ENCODE assay signal across 25 cellular contexts in the genomic region with DNA sequence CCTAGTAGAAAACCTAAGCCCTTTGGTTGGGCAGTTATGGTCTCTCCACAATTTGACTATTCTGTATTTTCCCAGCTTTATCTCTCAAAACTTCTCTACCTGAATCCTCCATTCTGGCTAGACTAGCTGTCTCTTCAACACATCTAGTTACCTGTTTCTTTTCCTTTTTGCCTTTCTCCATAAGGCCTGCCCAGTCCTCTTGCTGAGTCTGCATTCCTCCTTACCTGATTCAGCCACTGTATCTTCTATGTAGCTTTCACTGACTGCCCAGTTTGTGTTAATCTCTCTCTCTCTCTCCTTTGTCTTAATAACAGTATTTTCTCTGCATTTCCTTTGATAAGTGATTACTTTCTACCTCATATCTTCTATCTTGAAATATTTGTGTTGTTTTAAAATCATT. TPM values are rescaled to one million over a fixed set of nuclear protein-coding genes. Genes with fewer than 3 reads are reported as not detected.
DNase-seq lines count a peak whose midpoint lies in the region; ATAC-seq, FAIRE-seq and TF ChIP-seq lines count a peak whose summit lies in the region.
"Had no signal": no experiment of that assay in that cellular context is flagged by ENCODE, and none has a peak within 500 bp of the region (broad histone marks: within the 10 kb centered on the region; RNA-seq: fewer than 3 reads in every experiment).

No MANE protein-coding gene starts in this region.

- H3K27ac Mint-ChIP-seq in CD4-positive, alpha-beta T cell: peak overlapping the region; percentile 93
- H3K27ac Mint-ChIP-seq in effector memory CD8-positive, alpha-beta T cell: peak overlapping the region; percentile 15 to 73
- H3K27ac Mint-ChIP-seq: nephron had no signal

- POLR2A ChIA-PET in A549 (lab: Yijun Ruan, JAX): no interaction called here
- POLR2A ChIA-PET in CD4-positive, alpha-beta T cell (lab: Charles Lee): interaction anchor here (9.3 kb wide), 1 partner anchor 14 kb away, joined by 157 read pairs; a partner anchor contains a TSS

- no peak for TF ChIP-seq POLR2A in A549 (IDR thresholded peaks at IDR 0.05; ENCODE audit: low read length)
- no peak for TF ChIP-seq POLR2A in erythroblast (IDR thresholded peaks at IDR 0.05; ENCODE audit: low read length)

- no peak for TF ChIP-seq EP300 in A549 (IDR thresholded peaks at IDR 0.05)

- H3K4me3 ChIP-seq in A549: no peak overlapping the region
- H3K4me3 ChIP-seq in SU-DHL-6 (ENCODE audit: insufficient read depth, low read length, poor library complexity, severe bottlenecking): no peak overlapping the region
- H3K4me3 ChIP-seq: GM12878, MG63, SJSA1, upper lobe of right lung had no signal

- H3K27ac ChIP-seq in A549 (no peak overlapping the region), SU-DHL-6 (ENCODE audit: low read depth, low read length) (peak overlapping the region; percentile 31)
- H3K27ac ChIP-seq in CD4-positive, alpha-beta T cell (ENCODE audit: low read depth, low read length): no peak overlapping the region
- H3K27ac ChIP-seq: epithelial cell of prostate, SJSA1, upper lobe of right lung had no signal

- H3F3A ChIP-seq in SU-DHL-6 (ENCODE audit: insufficient read depth): peaks cover 33% of the 10 kb centered on the region

- TF ChIP-seq CTCF in A549 (IDR thresholded peaks at IDR 0.05): no peak
- no peak for TF ChIP-seq CTCF in CD4-positive, alpha-beta T cell (IDR thresholded peaks at IDR 0.05)
- TF ChIP-seq CTCF in SU-DHL-6 (IDR thresholded peaks at IDR 0.05; ENCODE audit: insufficient read depth, low read length, poor library complexity, severe bottlenecking): no peak

- peaks cover 26% of the 10 kb centered on the region for H3K4me1 Mint-ChIP-seq in CD4-positive, alpha-beta T cell (ENCODE audit: low read depth)
- H3K4me1 Mint-ChIP-seq in effector memory CD8-positive, alpha-beta T cell (ENCODE audit: low read depth in 2 of 2): peaks cover 10 to 16% of the 10 kb centered on the region in 2 donors
- H3K4me1 Mint-ChIP-seq: nephron had no signal

- no peak for DNase-seq in A549 (ENCODE audit: low read depth in 1 of 2, low spot score in 1 of 2)
- no peak for DNase-seq in CD4-positive, alpha-beta T cell
- no peak for DNase-seq in effector memory CD8-positive, alpha-beta T cell
- no peak for DNase-seq in erythroblast (lab: John Stamatoyannopoulos, UW)
- DNase-seq in Right ventricle myocardium superior: no peak
- DNase-seq in Ammon's horn (ENCODE audit: low spot score): no peak
- no peak for DNase-seq in AML-193 (lab: John Stamatoyannopoulos, UW)
- DNase-seq: activated T-cell treated with anti-CD3 and anti-CD28 coated beads, Interleukin-2, amount 50 U/mL, for 4 hours; dermis blood vessel endothelial cell; DMS 273 treated with DMSO at 0.1 percent for 48 hours; foreskin melanocyte; H7; kidney glomerular epithelial cell; MG63; NCI-H1436 treated with DMSO at 0.1 percent for 48 hours; NCI-H748 treated with DMSO at 0.1 percent for 48 hours; T1000; upper lobe of right lung had no signal

- peak overlapping the region; percentile 35 for H3K4me3 Mint-ChIP-seq in CD4-positive, alpha-beta T cell
- no peak overlapping the region for H3K4me3 Mint-ChIP-seq in effector memory CD8-positive, alpha-beta T cell
- H3K4me3 Mint-ChIP-seq: activated T-cell treated with anti-CD3 and anti-CD28 coated beads, Interleukin-2, amount 50 U/mL, for 4 hours; nephron had no signal

- no peaks in the 10 kb centered on the region for H3K27me3 ChIP-seq in CD4-positive, alpha-beta T cell (ENCODE audit: control insufficient read depth, insufficient read depth, low read length)
- H3K27me3 ChIP-seq in SU-DHL-6 (ENCODE audit: low read length): no peaks in the 10 kb centered on the region
- H3K27me3 ChIP-seq: MG63, SJSA1, upper lobe of right lung had no signal

- no peaks in the 10 kb centered on the region for H3K9me3 Mint-ChIP-seq in CD4-positive, alpha-beta T cell
- no peaks in the 10 kb centered on the region for H3K9me3 Mint-ChIP-seq in effector memory CD8-positive, alpha-beta T cell
- H3K9me3 Mint-ChIP-seq: activated T-cell treated with anti-CD3 and anti-CD28 coated beads, Interleukin-2, amount 50 U/mL, for 4 hours; nephron had no signal

- no peak overlapping the region for H2AFZ ChIP-seq in SU-DHL-6 (ENCODE audit: low read depth, low read length, severe bottlenecking)

- peaks cover 48% of the 10 kb centered on the region for H3K36me3 Mint-ChIP-seq in CD4-positive, alpha-beta T cell (ENCODE audit: low read depth)
- H3K36me3 Mint-ChIP-seq in effector memory CD8-positive, alpha-beta T cell (ENCODE audit: insufficient read depth): peaks cover 25% of the 10 kb centered on the region

- H3K4me1 ChIP-seq in A549: peaks cover 12% of the 10 kb centered on the region
- H3K4me1 ChIP-seq: upper lobe of right lung had no signal

- no peak for FAIRE-seq in A549 (lab: Jason Lieb, UNC)
- FAIRE-seq: bronchial epithelial cell, GM12878 had no signal

- H3K27me3 Mint-ChIP-seq in CD4-positive, alpha-beta T cell: no peaks in the 10 kb centered on the region
- no peaks in the 10 kb centered on the region for H3K27me3 Mint-ChIP-seq in effector memory CD8-positive, alpha-beta T cell

- no peaks in the 10 kb centered on the region for H3K9me2 ChIP-seq in SU-DHL-6 (replicated peaks; ENCODE audit: insufficient read depth, low read length)

- CTCF ChIA-PET in A549 (lab: Yijun Ruan, JAX): interaction anchor here (0.6 to 1.8 kb wide), 3 partner anchors 11 to 474 kb away, joined by 3 to 4 read pairs (median 3); no protein-coding TSS in a partner anchor
- CTCF ChIA-PET in CD4-positive, alpha-beta T cell (lab: Charles Lee): no interaction called here

- no peak overlapping the region for H3K9ac ChIP-seq in SU-DHL-6 (ENCODE audit: low read length)

- peaks cover 19% of the 10 kb centered on the region for H3K79me2 ChIP-seq in SU-DHL-6 (ENCODE audit: insufficient read depth, low read length)

- TF ChIP-seq RAD21 in A549 (conservative IDR thresholded peaks at IDR 0.05 in 1 of 2, IDR thresholded peaks at IDR 0.05 in 1 of 2): no peak

- H3K4me2 ChIP-seq in A549 (no peak overlapping the region), SU-DHL-6 (ENCODE audit: low read depth, low read length, poor library complexity, severe bottlenecking) (no peak overlapping the region)

- H3K9me3 ChIP-seq in A549 (no peaks in the 10 kb centered on the region), SU-DHL-6 (ENCODE audit: insufficient read depth, low read length) (no peaks in the 10 kb centered on the region)
- no peaks in the 10 kb centered on the region for H3K9me3 ChIP-seq in CD4-positive, alpha-beta T cell (ENCODE audit: control insufficient read depth, low read length)
- H3K9me3 ChIP-seq: MG63, SJSA1, upper lobe of right lung had no signal

- intact Hi-C loops in CD4-positive, alpha-beta T cell (cut with DNase I, micrococcal nuclease): loop anchor here in 1 of 2 experiments (10.0 kb wide), 1 partner anchor 59 kb away; no protein-coding TSS in a partner anchor
- intact Hi-C loops in Right ventricle myocardium superior (cut with DNase I): no loop called here

- H3K36me3 ChIP-seq in SU-DHL-6 (ENCODE audit: low read length): peaks cover 7% of the 10 kb centered on the region; the same call in 1 of the 2 replicates

- no peak for ATAC-seq in A549
- ATAC-seq in CD4-positive, alpha-beta T cell (ENCODE audit: poor library complexity): no peak
- no peak for ATAC-seq in effector memory CD8-positive, alpha-beta T cell (replicated peaks)
- ATAC-seq in Right ventricle myocardium superior (ENCODE audit: poor library complexity): no peak
- ATAC-seq: activated T-cell treated with anti-CD3 and anti-CD28 coated beads, Interleukin-2, amount 50 U/mL, for 4 hours; GM12878; PC-3; upper lobe of right lung had no signal

- H4K20me1 ChIP-seq in SU-DHL-6 (ENCODE audit: low read depth, low read length): no peaks in the 10 kb centered on the region

TF ChIP-seq in A549, 52 proteins besides CTCF, POLR2A, EP300 and RAD21:
- TF ChIP-seq MYC (IDR thresholded peaks at IDR 0.05; ENCODE audit: borderline replicate concordance, low read length): no peak
- peak; percentile 43 for TF ChIP-seq MAFK (IDR thresholded peaks at IDR 0.05; ENCODE audit: partially characterized antibody)
TF ChIP-seq in A549: peak in this region for 1.

RNA-seq across cellular contexts. Expression of a gene that starts 2.1 kb away (rescaled TPM):
- not detected in 2 replicates for polyA plus RNA-seq in A549 (2011; rRNA removed)
- polyA plus RNA-seq in A549 (2012; cell fraction: cytosol; rRNA removed): not detected in 2 replicates
- polyA plus RNA-seq in A549 (2012; cell fraction: nucleus; rRNA removed): not detected in 2 replicates
- polyA plus RNA-seq in A549 (2017; fragmentation: RNase III; extraction: RNeasy Plus Mini Kit Qiagen cat#74134 plus additional on column Dnase treatment): not detected in 3 replicates
- polyA minus RNA-seq in A549 (2011; rRNA and poly(A)+ RNA removed): not detected in 2 replicates
- 10 to 100 TPM; 37.8 to 38.4 TPM for total RNA-seq in CD4-positive, alpha-beta T cell
- total RNA-seq in Right ventricle myocardium superior: 2.2 TPM
- total RNA-seq: bronchial epithelial cell, dermis blood vessel endothelial cell, H7, PC-3 had no signal

RNA-seq across cellular contexts. Expression of a gene that starts 9.7 kb away (rescaled TPM):
- not detected in 2 replicates for polyA plus RNA-seq in A549 (2011; rRNA removed)
- polyA plus RNA-seq in A549 (2012; cell fraction: cytosol; rRNA removed): not detected in 2 replicates
- polyA plus RNA-seq in A549 (2012; cell fraction: nucleus; rRNA removed): not detected in 2 replicates
- 0.04 to 0.08 TPM (median 0.05 TPM) in 3 replicates for polyA plus RNA-seq in A549 (2017; fragmentation: RNase III; extraction: RNeasy Plus Mini Kit Qiagen cat#74134 plus additional on column Dnase treatment)
- polyA minus RNA-seq in A549 (2011; rRNA and poly(A)+ RNA removed): not detected in 2 replicates
- 100 to 1,000 TPM in 1 of 2 experiments, 10 to 100 TPM in 1; 99.1 to 102 TPM for total RNA-seq in CD4-positive, alpha-beta T cell
- total RNA-seq in Right ventricle myocardium superior: 2.9 TPM
- total RNA-seq: bronchial epithelial cell, H7 had no signal

RNA-seq across cellular contexts. Expression of a gene that starts 26.5 kb away (rescaled TPM):
- polyA plus RNA-seq in A549 (2011; rRNA removed) (not detected in 2 replicates), A549 (2017; fragmentation: RNase III; extraction: RNeasy Plus Mini Kit Qiagen cat#74134 plus additional on column Dnase treatment) (not detected in 3 replicates)
- not detected in 2 replicates for polyA plus RNA-seq in A549 (2012; cell fraction: cytosol; rRNA removed)
- polyA plus RNA-seq in A549 (2012; cell fraction: nucleus; rRNA removed): not detected in 2 replicates
- 0.34 TPM in 1 of 2 replicates, not detected in the other for polyA minus RNA-seq in A549 (2011; rRNA and poly(A)+ RNA removed)
- total RNA-seq in CD4-positive, alpha-beta T cell: under 1 TPM; 0.44 to 0.47 TPM
- not detected for total RNA-seq in Right ventricle myocardium superior
- total RNA-seq: bronchial epithelial cell, H7, PC-3, SJSA1 had no signal

Comparison
In these comparisons a context has a peak if more than half of its experiments do, and no peak if none do; other contexts are left out.
1. RNA of a gene that starts 2.1 kb away (total RNA-seq): 37.8 to 38.4 TPM in CD4-positive, alpha-beta T cell; 2.2 TPM in Right ventricle myocardium superior (single experiment); every median in the first group is over 10 times any median in the second.
2. RNA of a gene that starts 9.7 kb away (total RNA-seq): 99.1 to 102 TPM in CD4-positive, alpha-beta T cell; 2.9 TPM in Right ventricle myocardium superior (single experiment); every median in the first group is over 10 times any median in the second.